Comparison of ENCODE assay signal across 17 cellular contexts in the genomic region with DNA sequence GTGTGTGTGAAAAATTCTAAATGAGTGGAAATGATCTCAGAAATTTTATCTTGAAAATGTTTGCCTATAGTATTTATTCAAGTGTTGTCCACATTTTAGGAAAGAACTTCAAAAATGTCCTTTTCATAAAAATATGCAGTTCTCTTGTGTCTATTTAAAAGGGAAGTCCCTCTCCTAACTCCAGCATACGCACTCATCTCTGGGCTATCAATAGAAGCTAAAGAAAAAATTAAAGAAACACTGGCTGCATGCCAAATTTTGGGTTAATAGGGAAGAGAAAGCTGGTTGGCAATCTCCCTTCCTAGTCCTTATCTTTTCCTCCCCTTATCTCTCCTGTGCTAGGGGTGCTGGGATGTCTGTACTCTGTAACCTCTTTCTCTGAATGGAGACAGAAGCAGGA.
DNase-seq lines count a peak whose midpoint lies in the region; ATAC-seq, FAIRE-seq and TF ChIP-seq lines count a peak whose summit lies in the region.
"Had no signal": no experiment of that assay in that cellular context is flagged by ENCODE, and none has a peak within 500 bp of the region (broad histone marks: within the 10 kb centered on the region; RNA-seq: fewer than 3 reads in every experiment).

No MANE protein-coding gene starts in this region.

- peak overlapping the region; percentile 15 to 60 (median 29) for H3K27ac ChIP-seq in esophagus muscularis mucosa (replicated peaks in 1 of 4)
- H3K27ac ChIP-seq: A549, coronary artery, GM23248, ovary had no signal

- FAIRE-seq in GM19239 (lab: Jason Lieb, UNC): no peak
- FAIRE-seq: A549 had no signal

- H3K9me3 ChIP-seq in esophagus muscularis mucosa: no peaks in the 10 kb centered on the region
- H3K9me3 ChIP-seq: A549, ovary had no signal

- TF ChIP-seq CTCF in esophagus muscularis mucosa (IDR thresholded peaks at IDR 0.05): no peak

- DNase-seq in NCI-H2171 treated with DMSO at 0.1 percent for 48 hours (lab: John Stamatoyannopoulos, UW) (peak; percentile 39), NCI-H2171 (lab: John Stamatoyannopoulos, UW) (no peak), OCI-M1 (lab: John Stamatoyannopoulos, UW) (peak; percentile 87), esophagus muscularis mucosa (ENCODE audit: extremely low spot score) (no peak), putamen (ENCODE audit: low spot score) (peak; percentile 17), GM19239 (ENCODE audit: insufficient read length, low spot score) (no peak)
- DNase-seq: activated CD4-positive, alpha-beta T cell treated with anti-CD3 and anti-CD28 coated beads for 1 hour; activated naive CD8-positive, alpha-beta T cell treated with anti-CD3 and anti-CD28 coated beads, Interleukin-2, amount 50 U/mL, for 24 hours; activated T-cell treated with anti-CD3 and anti-CD28 coated beads, Interleukin-2, amount 50 U/mL, for 24 hours; IMR-90; NCI-H1436 treated with DMSO at 0.1 percent for 48 hours; ovary had no signal

- H3K4me3 ChIP-seq in esophagus muscularis mucosa: no peak overlapping the region
- H3K4me3 ChIP-seq: A549, coronary artery, GM23248, ovary had no signal

- WGBS in esophagus muscularis mucosa: 33% methylated on average over 1 of the region's 1 CpG

- intact Hi-C loops in esophagus muscularis mucosa (cut with DNase I): no loop called here

- H3K27me3 ChIP-seq in esophagus muscularis mucosa: no peaks in the 10 kb centered on the region
- H3K27me3 ChIP-seq: ovary had no signal

- H3K36me3 ChIP-seq in esophagus muscularis mucosa: no peaks in the 10 kb centered on the region
- H3K36me3 ChIP-seq: ovary had no signal

- peaks cover 20 to 54% (median 45%) of the 10 kb centered on the region in 4 donors for H3K4me1 ChIP-seq in esophagus muscularis mucosa
- H3K4me1 ChIP-seq: A549 had no signal

- no peak for TF ChIP-seq POLR2A in esophagus muscularis mucosa (IDR thresholded peaks at IDR 0.05; ENCODE audit: low read depth)

- ATAC-seq in HG02678 (IDR thresholded peaks at IDR 0.05; ENCODE audit: unreplicated experiment) (no peak), GM18502 (IDR thresholded peaks at IDR 0.05; ENCODE audit: poor library complexity, unreplicated experiment) (no peak)
- ATAC-seq: A549; activated naive CD8-positive, alpha-beta T cell treated with anti-CD3 and anti-CD28 coated beads, Interleukin-2, amount 50 U/mL, for 24 hours had no signal

- no peak for TF ChIP-seq EP300 in esophagus muscularis mucosa (IDR thresholded peaks at IDR 0.05)

Comparison
In these comparisons a context has a peak if more than half of its experiments do, and no peak if none do; other contexts are left out.
1. DNase-seq: peak in NCI-H2171 treated with DMSO at 0.1 percent for 48 hours (single experiment), OCI-M1 (single experiment) and putamen (single experiment); none in NCI-H2171 (single experiment), esophagus muscularis mucosa (single experiment) and GM19239 (single experiment).